In the genomic region with DNA sequence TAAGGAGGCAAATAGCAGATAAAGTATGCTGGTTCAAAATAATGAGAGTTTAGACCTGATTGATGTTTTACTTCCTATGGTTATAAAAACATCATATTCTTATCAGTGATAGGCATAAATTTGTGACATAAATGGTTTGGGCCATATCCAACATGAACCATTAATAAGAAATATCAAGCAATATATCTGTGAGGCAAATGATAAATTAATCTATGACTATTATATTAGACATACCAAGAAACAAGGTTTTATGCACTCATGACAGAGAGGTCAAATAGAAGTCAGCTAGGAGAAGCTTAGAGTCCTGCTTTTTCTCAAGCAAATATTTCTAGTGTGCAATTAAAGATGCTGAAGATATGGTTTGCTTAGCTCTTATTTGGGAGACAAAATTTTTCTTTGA, we compare ENCODE assay signal across 17 cellular contexts. TPM values are rescaled to one million over a fixed set of nuclear protein-coding genes. Genes with fewer than 3 reads are reported as not detected.
DNase-seq lines count a peak whose midpoint lies in the region; ATAC-seq, FAIRE-seq and TF ChIP-seq lines count a peak whose summit lies in the region.
"Had no signal": no experiment of that assay in that cellular context is flagged by ENCODE, and none has a peak within 500 bp of the region (broad histone marks: within the 10 kb centered on the region; RNA-seq: fewer than 3 reads in every experiment).

No MANE protein-coding gene starts in this region.

- ATAC-seq in activated T-cell treated with anti-CD3 and anti-CD28 coated beads, Interleukin-2, amount 50 U/mL, for 72 hours (replicated peaks in 1 of 2) = no peak
- ATAC-seq: activated CD4-positive, CD25-positive, alpha-beta regulatory T cell treated with anti-CD3 and anti-CD28 coated beads, Interleukin-2, amount 50 U/mL, for 24 hours had no signal

- H3K4me3 Mint-ChIP-seq in activated T-cell treated with anti-CD3 and anti-CD28 coated beads, Interleukin-2, amount 50 U/mL, for 72 hours = peak overlapping the region; percentile 61 to 87
- H3K4me3 Mint-ChIP-seq in progenitor cell of endocrine pancreas (ENCODE audit: low read depth) = no peak overlapping the region
- H3K4me3 Mint-ChIP-seq: IgD-negative memory B cell had no signal

- H3K4me3 ChIP-seq in colonic mucosa = no peak overlapping the region
- no peak overlapping the region for H3K4me3 ChIP-seq in smooth muscle cell
- no peak overlapping the region for H3K4me3 ChIP-seq in coronary artery

- peaks cover 64% of the 10 kb centered on the region for H3F3A ChIP-seq in smooth muscle cell (ENCODE audit: low read depth)

- H3K9me3 ChIP-seq in colonic mucosa = no peaks in the 10 kb centered on the region
- no peaks in the 10 kb centered on the region for H3K9me3 ChIP-seq in smooth muscle cell (replicated peaks; ENCODE audit: low read depth)

- peak overlapping the region; percentile 80 for H3K4me2 ChIP-seq in smooth muscle cell

- DNase-seq in activated T-cell treated with anti-CD3 and anti-CD28 coated beads, Interleukin-2, amount 50 U/mL, for 72 hours = no peak
- no peak for DNase-seq in activated T-cell treated with anti-CD3 and anti-CD28 coated beads, Interleukin-2, amount 50 U/mL, for 48 hours
- peak; percentile 12 for DNase-seq in M059J (ENCODE audit: low read depth)
- no peak for DNase-seq in colonic mucosa
- no peak for DNase-seq in smooth muscle cell (lab: John Stamatoyannopoulos, UW; ENCODE audit: unreplicated experiment)
- DNase-seq in GM12892 (ENCODE audit: insufficient read length) = no peak
- DNase-seq in coronary artery (ENCODE audit: low spot score) = no peak
- DNase-seq in progenitor cell of endocrine pancreas (ENCODE audit: low spot score, unreplicated experiment) = no peak
- DNase-seq: activated effector memory CD4-positive, alpha-beta T cell treated with anti-CD3 and anti-CD28 coated beads, Interleukin-2, amount 50 U/mL, for 16 hours; DMS153; midbrain; NCI-H1417 treated with DMSO at 0.1 percent for 48 hours; NCI-H446 treated with DMSO at 0.1 percent for 48 hours had no signal

- H4K20me1 ChIP-seq in smooth muscle cell (ENCODE audit: low read depth) = no peaks in the 10 kb centered on the region

- no peak overlapping the region for H3K9ac ChIP-seq in colonic mucosa (ENCODE audit: low read depth in 2 of 2, low read length in 2 of 2)
- no peak overlapping the region for H3K9ac ChIP-seq in smooth muscle cell (ENCODE audit: low read depth)
- H3K9ac ChIP-seq: parathyroid adenoma had no signal

- peaks cover 3 to 4% of the 10 kb centered on the region in 2 donors for H3K9me3 Mint-ChIP-seq in activated T-cell treated with anti-CD3 and anti-CD28 coated beads, Interleukin-2, amount 50 U/mL, for 72 hours
- peaks cover 3% of the 10 kb centered on the region for H3K9me3 Mint-ChIP-seq in progenitor cell of endocrine pancreas (ENCODE audit: low read depth)

- intact Hi-C loops in colonic mucosa (cut with DNase I) = no loop called here

- peak overlapping the region; percentile 98 for H3K27ac Mint-ChIP-seq in activated T-cell treated with anti-CD3 and anti-CD28 coated beads, Interleukin-2, amount 50 U/mL, for 72 hours
- no peak overlapping the region for H3K27ac Mint-ChIP-seq in progenitor cell of endocrine pancreas
- H3K27ac Mint-ChIP-seq: IgD-negative memory B cell had no signal

- TF ChIP-seq CTCF in colonic mucosa (IDR thresholded peaks at IDR 0.05) (no peak), smooth muscle cell (IDR thresholded peaks at IDR 0.05; ENCODE audit: borderline replicate concordance, insufficient read depth, poor library complexity, severe bottlenecking) (no peak), coronary artery (IDR thresholded peaks at IDR 0.05) (no peak), progenitor cell of endocrine pancreas (IDR thresholded peaks at IDR 0.05; ENCODE audit: unreplicated experiment) (no peak)

- H3K27ac ChIP-seq in colonic mucosa = peak overlapping the region; percentile 44
- H3K27ac ChIP-seq in smooth muscle cell (ENCODE audit: low read depth) = peak overlapping the region; percentile 98
- H3K27ac ChIP-seq in coronary artery = no peak overlapping the region
- H3K27ac ChIP-seq: parathyroid adenoma had no signal

- H3K36me3 Mint-ChIP-seq in activated T-cell treated with anti-CD3 and anti-CD28 coated beads, Interleukin-2, amount 50 U/mL, for 72 hours (ENCODE audit: insufficient read depth in 2 of 2) = peaks cover 14 to 34% of the 10 kb centered on the region in 2 donors
- peaks cover 6% of the 10 kb centered on the region for H3K36me3 Mint-ChIP-seq in progenitor cell of endocrine pancreas (ENCODE audit: insufficient read depth)

- FAIRE-seq in GM12892 (lab: Jason Lieb, UNC) = no peak
- FAIRE-seq: urothelium cell line had no signal

- H3K36me3 ChIP-seq in colonic mucosa (no peaks in the 10 kb centered on the region), smooth muscle cell (ENCODE audit: low read depth) (peaks cover 1% of the 10 kb centered on the region)

- H3K27me3 Mint-ChIP-seq in activated T-cell treated with anti-CD3 and anti-CD28 coated beads, Interleukin-2, amount 50 U/mL, for 72 hours (ENCODE audit: low read depth) = no peaks in the 10 kb centered on the region
- H3K27me3 Mint-ChIP-seq in progenitor cell of endocrine pancreas = no peaks in the 10 kb centered on the region

- H3K79me2 ChIP-seq in smooth muscle cell (ENCODE audit: low read depth) = peaks cover 94% of the 10 kb centered on the region

- no peak for TF ChIP-seq POLR2A in GM12892 (IDR thresholded peaks at IDR 0.05; ENCODE audit: low read depth, low read length)

- H3K27me3 ChIP-seq in colonic mucosa (no peaks in the 10 kb centered on the region), smooth muscle cell (ENCODE audit: low read depth) (no peaks in the 10 kb centered on the region)

- peaks cover 72% of the 10 kb centered on the region for H3K4me1 Mint-ChIP-seq in activated T-cell treated with anti-CD3 and anti-CD28 coated beads, Interleukin-2, amount 50 U/mL, for 72 hours (ENCODE audit: low read depth)
- no peaks in the 10 kb centered on the region for H3K4me1 Mint-ChIP-seq in progenitor cell of endocrine pancreas (ENCODE audit: low read depth)
- H3K4me1 Mint-ChIP-seq: IgD-negative memory B cell had no signal

- H2AFZ ChIP-seq in smooth muscle cell (ENCODE audit: low read depth) = no peak overlapping the region
- H2AFZ ChIP-seq: parathyroid adenoma had no signal

- H3K4me1 ChIP-seq in colonic mucosa (peaks cover 8% of the 10 kb centered on the region), smooth muscle cell (ENCODE audit: low read depth) (peaks cover 65% of the 10 kb centered on the region)
- H3K4me1 ChIP-seq: parathyroid adenoma had no signal

RNA-seq across cellular contexts. Expression of gene SMIM3, which starts 10.4 kb away (rescaled TPM):
- total RNA-seq in activated T-cell treated with anti-CD3 and anti-CD28 coated beads, Interleukin-2, amount 50 U/mL, for 72 hours = 10 to 100 TPM; 24.7 to 38.0 TPM
- 73.1 and 92.7 TPM in 2 replicates for total RNA-seq in M059J (2014; rRNA removed; shearing (Covaris generic))
- 10 to 100 TPM; 10.1 to 12.6 TPM for total RNA-seq in colonic mucosa
- 178 and 190 TPM in 2 replicates for total RNA-seq in smooth muscle cell
- polyA plus RNA-seq in smooth muscle cell = 218 and 261 TPM in 2 replicates
- polyA plus RNA-seq in GM12892 (2012; ENCODE audit: missing spikeins) = 11.5 TPM
- total RNA-seq in progenitor cell of endocrine pancreas = 11.5 and 12.2 TPM in 2 replicates

RNA-seq across cellular contexts. Expression of gene DCTN4, which starts 30.2 kb away (rescaled TPM):
- total RNA-seq in activated T-cell treated with anti-CD3 and anti-CD28 coated beads, Interleukin-2, amount 50 U/mL, for 72 hours = 10 to 100 TPM; 58.1 to 61.5 TPM
- total RNA-seq in M059J (2014; rRNA removed; shearing (Covaris generic)) = 48.1 and 66.2 TPM in 2 replicates
- total RNA-seq in colonic mucosa (10 to 100 TPM; 40.8 to 45.2 TPM), smooth muscle cell (77.7 and 87.6 TPM in 2 replicates), progenitor cell of endocrine pancreas (68.6 and 73.3 TPM in 2 replicates)
- polyA plus RNA-seq in smooth muscle cell = 35.2 and 38.7 TPM in 2 replicates
- 19.5 TPM for polyA plus RNA-seq in GM12892 (2012; ENCODE audit: missing spikeins)

RNA-seq across cellular contexts. Expression of gene IRGM, which starts 57.3 kb away (rescaled TPM):
- 1 to 10 TPM; 4.1 to 7.6 TPM for total RNA-seq in activated T-cell treated with anti-CD3 and anti-CD28 coated beads, Interleukin-2, amount 50 U/mL, for 72 hours
- total RNA-seq in M059J (2014; rRNA removed; shearing (Covaris generic)) = not detected in 2 replicates
- total RNA-seq in colonic mucosa (not detected), smooth muscle cell (0.13 TPM in 1 of 2 replicates, not detected in the other), progenitor cell of endocrine pancreas (not detected in 2 replicates)
- polyA plus RNA-seq in smooth muscle cell = 0.67 TPM in 1 of 2 replicates, not detected in the other
- not detected for polyA plus RNA-seq in GM12892 (2012; ENCODE audit: missing spikeins)
- polyA plus RNA-seq: IgD-negative memory B cell had no signal

Comparison
In these comparisons a context has a peak if more than half of its experiments do, and no peak if none do; other contexts are left out.
1. H3K27ac ChIP-seq: peak in colonic mucosa (single experiment) and smooth muscle cell (single experiment); none in coronary artery (0 of 2).